25 cellular contexts compared by ENCODE assay signal in genomic region chr3:62022312-62022711, GRCh38.
"Had no signal": no experiment of that assay in that cellular context is flagged by ENCODE, and none has a peak within 500 bp of the region (broad histone marks: within the 10 kb centered on the region; RNA-seq: fewer than 3 reads in every experiment).

No MANE protein-coding gene starts in this region.

- H3K27me3 ChIP-seq: colonic mucosa, esophagus squamous epithelium, gastrocnemius medialis, heart right ventricle, left lung had no signal

- H3K36me3 Mint-ChIP-seq: naive B cell had no signal

- H3K4me1 ChIP-seq: colonic mucosa, gastrocnemius medialis, left lung, lower lobe of right lung had no signal

- H3K9me3 Mint-ChIP-seq: dendritic cell treated with granulocyte-macrophage colony-stimulating factor and Interleukin-4, amounts not matched to agents 40 ng/mL and 50 ng/mL, for 4 days; endodermal cell had no signal

- H3K4me3 Mint-ChIP-seq: dendritic cell treated with granulocyte-macrophage colony-stimulating factor and Interleukin-4, amounts not matched to agents 40 ng/mL and 50 ng/mL, for 4 days; endodermal cell; mesothelial cell of epicardium; naive B cell had no signal

- H3K4me3 ChIP-seq: colonic mucosa, esophagus squamous epithelium, gastrocnemius medialis, heart right ventricle, left lung, lower lobe of right lung, mucosa of descending colon had no signal

- H3K27me3 Mint-ChIP-seq: dendritic cell treated with granulocyte-macrophage colony-stimulating factor and Interleukin-4, amounts not matched to agents 40 ng/mL and 50 ng/mL, for 4 days; naive B cell had no signal

- H3K9me3 ChIP-seq: colonic mucosa, esophagus squamous epithelium, gastrocnemius medialis, heart right ventricle, left lung, lower lobe of right lung, mucosa of descending colon had no signal

- H3K27ac ChIP-seq: colonic mucosa, epithelial cell of prostate, esophagus squamous epithelium, gastrocnemius medialis, heart right ventricle, left lung, lower lobe of right lung had no signal

- H3K27ac Mint-ChIP-seq: dendritic cell treated with granulocyte-macrophage colony-stimulating factor and Interleukin-4, amounts not matched to agents 40 ng/mL and 50 ng/mL, for 4 days; endodermal cell; mesothelial cell of epicardium; naive B cell had no signal

- H3K36me3 ChIP-seq: colonic mucosa, esophagus squamous epithelium, left lung, lower lobe of right lung had no signal

- DNase-seq: colonic mucosa; cortex of kidney; effector memory CD4-positive, alpha-beta T cell; endodermal cell; erythroblast; esophagus squamous epithelium; foreskin fibroblast; foreskin melanocyte; gastrocnemius medialis; glutamatergic neuron; head of caudate nucleus; heart right ventricle; hippocampal formation; left cardiac atrium; left lung; left ventricle myocardium superior; lower lobe of right lung; mesenchymal stem cell; mucosa of descending colon; naive B cell had no signal

- H3K4me1 Mint-ChIP-seq: naive B cell had no signal

- FAIRE-seq: keratinocyte had no signal

- ATAC-seq: esophagus mucosa, gastrocnemius medialis, heart right ventricle, left cardiac atrium, left lung, left ventricle myocardium superior, lower lobe of right lung, mucosa of descending colon had no signal
